ENCODE assay signal across 19 cellular contexts in genomic region chr3:83821526-83821925, GRCh38.
DNase-seq lines count a peak whose midpoint lies in the region; ATAC-seq and TF ChIP-seq lines count a peak whose summit lies in the region.
"Had no signal": no experiment of that assay in that cellular context is flagged by ENCODE, and none has a peak within 500 bp of the region (broad histone marks: within the 10 kb centered on the region; RNA-seq: fewer than 3 reads in every experiment).

No MANE protein-coding gene starts in this region.

- no peak for TF ChIP-seq POLR2A in esophagus squamous epithelium (IDR thresholded peaks at IDR 0.05)

- no peak overlapping the region for H3K4me2 ChIP-seq in DND-41 (ENCODE audit: insufficient read depth, low read length)
- H3K4me2 ChIP-seq: A549; BLaER1 treated with 17β-estradiol and CSF1 and Interleukin-3, amounts not matched to agents 10 nM and 100 nM had no signal

- H3K9ac ChIP-seq in DND-41 (ENCODE audit: low read depth, low read length): no peak overlapping the region
- H3K9ac ChIP-seq: BLaER1 treated with 17β-estradiol and CSF1 and Interleukin-3, amounts not matched to agents 10 nM and 100 nM had no signal

- H3K27me3 ChIP-seq in DND-41 (ENCODE audit: insufficient read depth, low read length, poor library complexity) (no peaks in the 10 kb centered on the region), esophagus squamous epithelium (no peaks in the 10 kb centered on the region)
- H3K27me3 ChIP-seq: BLaER1 treated with 17β-estradiol and CSF1 and Interleukin-3, amounts not matched to agents 10 nM and 100 nM had no signal

- H3K9me3 Mint-ChIP-seq in activated T-helper 17 cell treated with anti-CD3 and anti-CD28 coated beads, Interleukin-2, amount 50 U/mL, for 72 hours: peaks cover 8% of the 10 kb centered on the region

- no peaks in the 10 kb centered on the region for H3K4me1 Mint-ChIP-seq in activated T-helper 17 cell treated with anti-CD3 and anti-CD28 coated beads, Interleukin-2, amount 50 U/mL, for 72 hours
- H3K4me1 Mint-ChIP-seq: B cell had no signal

- no peak for ATAC-seq in DND-41 (ENCODE audit: insufficient read depth, low read depth)
- ATAC-seq in activated T-helper 17 cell treated with anti-CD3 and anti-CD28 coated beads, Interleukin-2, amount 50 U/mL, for 72 hours (replicated peaks): no peak
- ATAC-seq: A549; CD8-positive, alpha-beta T cell; GM12878 had no signal

- TF ChIP-seq CTCF in DND-41 (IDR thresholded peaks at IDR 0.05; ENCODE audit: borderline replicate concordance, extremely low read depth, low read length, poor library complexity, severe bottlenecking) (no peak), epithelial cell of esophagus (IDR thresholded peaks at IDR 0.05; ENCODE audit: insufficient read depth, low read depth, low read length, missing control alignments) (no peak), esophagus squamous epithelium (IDR thresholded peaks at IDR 0.05) (no peak)

- no peaks in the 10 kb centered on the region for H3K27me3 Mint-ChIP-seq in activated T-helper 17 cell treated with anti-CD3 and anti-CD28 coated beads, Interleukin-2, amount 50 U/mL, for 72 hours
- H3K27me3 Mint-ChIP-seq: B cell; CD4-positive, alpha-beta T cell had no signal

- H4K20me1 ChIP-seq in DND-41 (ENCODE audit: insufficient read depth, low read length): no peaks in the 10 kb centered on the region
- H4K20me1 ChIP-seq: BLaER1 treated with 17β-estradiol and CSF1 and Interleukin-3, amounts not matched to agents 10 nM and 100 nM had no signal

- H3K27ac ChIP-seq in DND-41 (ENCODE audit: low read length) (no peak overlapping the region), esophagus squamous epithelium (no peak overlapping the region)
- H3K27ac ChIP-seq: 22Rv1; A549; BLaER1 treated with 17β-estradiol and CSF1 and Interleukin-3, amounts not matched to agents 10 nM and 100 nM; C4-2B had no signal

- no peaks in the 10 kb centered on the region for H3K36me3 Mint-ChIP-seq in activated T-helper 17 cell treated with anti-CD3 and anti-CD28 coated beads, Interleukin-2, amount 50 U/mL, for 72 hours (ENCODE audit: low read depth)
- H3K36me3 Mint-ChIP-seq: CD8-positive, alpha-beta T cell had no signal

- intact Hi-C loops in esophagus squamous epithelium (cut with DNase I): no loop called here

- WGBS in esophagus squamous epithelium, 2 donors: 67 to 74% methylated on average over 6 to 8 of the region's 8 CpGs

- H3K27ac Mint-ChIP-seq in activated T-helper 17 cell treated with anti-CD3 and anti-CD28 coated beads, Interleukin-2, amount 50 U/mL, for 72 hours: no peak overlapping the region
- H3K27ac Mint-ChIP-seq: B cell; CD4-positive, alpha-beta T cell; CD8-positive, alpha-beta T cell had no signal

- H3K4me3 Mint-ChIP-seq in activated T-helper 17 cell treated with anti-CD3 and anti-CD28 coated beads, Interleukin-2, amount 50 U/mL, for 72 hours: no peak overlapping the region
- H3K4me3 Mint-ChIP-seq: B cell; CD4-positive, alpha-beta T cell; CD8-positive, alpha-beta T cell had no signal

- DNase-seq in DND-41 (no peak), RKO (ENCODE audit: low spot score) (peak; percentile 66), epithelial cell of esophagus (ENCODE audit: low read depth) (peak; percentile 33), esophagus squamous epithelium (lab: John Stamatoyannopoulos, UW) (no peak)
- DNase-seq: AML-193; Caco-2; Calu3; CD4-positive, alpha-beta T cell; CD8-positive, alpha-beta T cell; DMS79 treated with DMSO at 0.1 percent for 48 hours; EL; GDM1 had no signal

- no peaks in the 10 kb centered on the region for H3K79me2 ChIP-seq in DND-41 (ENCODE audit: insufficient read depth, low read length)

- H3K4me1 ChIP-seq in DND-41 (ENCODE audit: insufficient read depth, low read length) (no peaks in the 10 kb centered on the region), esophagus squamous epithelium (no peaks in the 10 kb centered on the region)
- H3K4me1 ChIP-seq: A549, Caco-2 had no signal

- H2AFZ ChIP-seq in DND-41 (ENCODE audit: low read depth, low read length): peak overlapping the region; percentile 33; the same call in 1 of the 2 replicates

- no peak overlapping the region for H3K4me3 ChIP-seq in DND-41 (ENCODE audit: low read depth in 1 of 2, low read length in 2 of 2)
- no peak overlapping the region for H3K4me3 ChIP-seq in epithelial cell of esophagus (ENCODE audit: low read length)
- no peak overlapping the region for H3K4me3 ChIP-seq in esophagus squamous epithelium
- H3K4me3 ChIP-seq: A549; BLaER1 treated with 17β-estradiol and CSF1 and Interleukin-3, amounts not matched to agents 10 nM and 100 nM; GM12878 had no signal

- no peaks in the 10 kb centered on the region for H3K9me3 ChIP-seq in DND-41 (ENCODE audit: insufficient read depth, low read length, severe bottlenecking)
- H3K9me3 ChIP-seq in esophagus squamous epithelium: no peaks in the 10 kb centered on the region
- H3K9me3 ChIP-seq: A549; BLaER1 treated with 17β-estradiol and CSF1 and Interleukin-3, amounts not matched to agents 10 nM and 100 nM; Caco-2 had no signal

- H3K36me3 ChIP-seq in DND-41 (ENCODE audit: insufficient read depth, low read length) (no peaks in the 10 kb centered on the region), esophagus squamous epithelium (no peaks in the 10 kb centered on the region)
- H3K36me3 ChIP-seq: BLaER1 treated with 17β-estradiol and CSF1 and Interleukin-3, amounts not matched to agents 10 nM and 100 nM had no signal

Comparison
In these comparisons a context has a peak if more than half of its experiments do, and no peak if none do; other contexts are left out.
1. DNase-seq: peak in RKO (single experiment) and epithelial cell of esophagus (single experiment); none in DND-41 (single experiment) and esophagus squamous epithelium (single experiment).